ENCODE assay signal across 9 cellular contexts in genomic region chr14:105061428-105062047, GRCh38. TPM values are rescaled to one million over a fixed set of nuclear protein-coding genes. Genes with fewer than 3 reads are reported as not detected.
A peak's percentile ranks its signal among the peaks of the same experiment; 100 is the strongest.
DNase-seq lines count a peak whose midpoint lies in the region; ATAC-seq and TF ChIP-seq lines count a peak whose summit lies in the region.
"Had no signal": no experiment of that assay in that cellular context is flagged by ENCODE, and none has a peak within 500 bp of the region (broad histone marks: within the 10 kb centered on the region; RNA-seq: fewer than 3 reads in every experiment).

No MANE protein-coding gene starts in this region.

- peak in 2 of 3 donors; percentile 33 to 57 for DNase-seq in CD4-positive, CD25-positive, alpha-beta regulatory T cell
- DNase-seq in activated effector memory CD4-positive, alpha-beta T cell treated with anti-CD3 and anti-CD28 coated beads, Interleukin-2, amount 50 U/mL, for 16 hours, result peak; percentile 87
- DNase-seq in vagina (ENCODE audit: extremely low spot score in 2 of 2) (peak in 1 of 2 donors; percentile 82), HFFc6 (no peak)

- no peak for ATAC-seq in CD4-positive, CD25-positive, alpha-beta regulatory T cell (ENCODE audit: low read depth in 2 of 2)
- ATAC-seq in HG03175 (IDR thresholded peaks at IDR 0.05; ENCODE audit: unreplicated experiment), result peak; percentile 29
- ATAC-seq in HG03280 (IDR thresholded peaks at IDR 0.05; ENCODE audit: unreplicated experiment), result no peak
- no peak for ATAC-seq in HG02840 (IDR thresholded peaks at IDR 0.05; ENCODE audit: low FRiP score, unreplicated experiment)

- no peaks in the 10 kb centered on the region for H3K9me3 Mint-ChIP-seq in CD4-positive, CD25-positive, alpha-beta regulatory T cell
- no peaks in the 10 kb centered on the region for H3K9me3 Mint-ChIP-seq in HFFc6

- H3K4me1 ChIP-seq in CD4-positive, CD25-positive, alpha-beta regulatory T cell (ENCODE audit: control insufficient read depth, insufficient read depth, low read length, poor library complexity, severe bottlenecking), result peaks cover 77% of the 10 kb centered on the region
- H3K4me1 ChIP-seq in mucosa of rectum (ENCODE audit: control insufficient read depth in 2 of 2, insufficient read depth in 2 of 2, low read length in 2 of 2) (peaks cover 18 to 23% of the 10 kb centered on the region in 2 donors), vagina (peaks cover 16% of the 10 kb centered on the region)

- H3K36me3 ChIP-seq in CD4-positive, CD25-positive, alpha-beta regulatory T cell (ENCODE audit: control insufficient read depth, insufficient read depth, low read length), result peaks cover 2% of the 10 kb centered on the region
- H3K36me3 ChIP-seq in mucosa of rectum (ENCODE audit: control insufficient read depth in 2 of 2, insufficient read depth in 2 of 2, low read length in 2 of 2) (no peaks in the 10 kb centered on the region), vagina (no peaks in the 10 kb centered on the region)

- H3K27ac ChIP-seq in CD4-positive, CD25-positive, alpha-beta regulatory T cell (ENCODE audit: insufficient read depth, low read length, poor library complexity, severe bottlenecking), result peak overlapping the region; percentile 98
- H3K27ac ChIP-seq in mucosa of rectum (ENCODE audit: low read depth in 2 of 2, low read length in 2 of 2), result peak overlapping the region; percentile 61 to 77
- peak overlapping the region; percentile 43 for H3K27ac ChIP-seq in vagina
- H3K27ac ChIP-seq: C4-2B had no signal

- peaks cover 13 to 79% (median 43%) of the 10 kb centered on the region in 4 donors for H3K4me1 Mint-ChIP-seq in CD4-positive, CD25-positive, alpha-beta regulatory T cell
- no peaks in the 10 kb centered on the region for H3K4me1 Mint-ChIP-seq in HFFc6 (ENCODE audit: low read depth)

- TF ChIP-seq POLR2A in vagina (IDR thresholded peaks at IDR 0.05), result no peak

- no peaks in the 10 kb centered on the region for H3K27me3 ChIP-seq in CD4-positive, CD25-positive, alpha-beta regulatory T cell (ENCODE audit: control insufficient read depth, insufficient read depth, low read length)
- H3K27me3 ChIP-seq in mucosa of rectum (ENCODE audit: control insufficient read depth in 2 of 2, insufficient read depth in 2 of 2, low read length in 2 of 2) (no peaks in the 10 kb centered on the region), vagina (no peaks in the 10 kb centered on the region)

- peak overlapping the region; percentile 96 to 99 (median 98) for H3K27ac Mint-ChIP-seq in CD4-positive, CD25-positive, alpha-beta regulatory T cell
- H3K27ac Mint-ChIP-seq in HFFc6, result no peak overlapping the region

- peak overlapping the region; percentile 72 for H3K4me3 ChIP-seq in CD4-positive, CD25-positive, alpha-beta regulatory T cell (ENCODE audit: low read depth, low read length)
- H3K4me3 ChIP-seq in mucosa of rectum (ENCODE audit: low read length in 2 of 2) (peak overlapping the region; percentile 17 to 44), vagina (peak overlapping the region in 1 of 2 donors; percentile 19)

- peaks cover 6% of the 10 kb centered on the region for H3K36me3 Mint-ChIP-seq in CD4-positive, CD25-positive, alpha-beta regulatory T cell
- no peaks in the 10 kb centered on the region for H3K36me3 Mint-ChIP-seq in HFFc6 (ENCODE audit: low read depth)

- no peaks in the 10 kb centered on the region for H3K9me3 ChIP-seq in CD4-positive, CD25-positive, alpha-beta regulatory T cell (ENCODE audit: control insufficient read depth in 2 of 2, low read length in 2 of 2)
- no peaks in the 10 kb centered on the region for H3K9me3 ChIP-seq in mucosa of rectum (ENCODE audit: control insufficient read depth in 2 of 2, low read length in 2 of 2)
- H3K9me3 ChIP-seq in vagina, result no peaks in the 10 kb centered on the region

- peak overlapping the region; percentile 93 to 100 (median 97) for H3K4me3 Mint-ChIP-seq in CD4-positive, CD25-positive, alpha-beta regulatory T cell
- H3K4me3 Mint-ChIP-seq in HFFc6, result no peak overlapping the region

- peaks cover 4% of the 10 kb centered on the region for H3K27me3 Mint-ChIP-seq in CD4-positive, CD25-positive, alpha-beta regulatory T cell
- H3K27me3 Mint-ChIP-seq in HFFc6 (ENCODE audit: insufficient read depth), result peaks cover 4% of the 10 kb centered on the region

- TF ChIP-seq CTCF in vagina (IDR thresholded peaks at IDR 0.05) (no peak), HFFc6 (IDR thresholded peaks at IDR 0.05) (no peak)

- intact Hi-C loops in vagina (cut with DNase I), result no loop called here

- H3K9ac ChIP-seq in mucosa of rectum (ENCODE audit: low read depth in 1 of 2, low read length in 2 of 2), result peak overlapping the region; percentile 38 to 47

RNA-seq across cellular contexts. Expression of gene GPR132, which starts 3.7 kb away (rescaled TPM):
- 94.5 TPM for total RNA-seq in CD4-positive, CD25-positive, alpha-beta regulatory T cell
- 10 to 100 TPM in 3 of 4 donors, 1 to 10 TPM in 1; 8.8 to 17.5 (median 14.6) TPM for polyA plus RNA-seq in CD4-positive, CD25-positive, alpha-beta regulatory T cell
- 9.1 TPM for total RNA-seq in vagina
- under 1 TPM in 2 of 6 experiments, not detected in 4; 0.05 to 0.14 TPM for total RNA-seq in HFFc6 (2021; fragmentation: NEBNext Ultra II Directional; extraction: Animal tissue kit (Norgen Biotek cat#: 25700))

RNA-seq across cellular contexts. Expression of gene CDCA4, which starts 40.7 kb away (rescaled TPM):
- total RNA-seq in CD4-positive, CD25-positive, alpha-beta regulatory T cell, result 16.5 TPM
- 10 to 100 TPM; 12.8 to 16.7 (median 14.9) TPM for polyA plus RNA-seq in CD4-positive, CD25-positive, alpha-beta regulatory T cell
- 15.2 TPM for total RNA-seq in vagina
- 10 to 100 TPM; 11.6 to 20.3 (median 18.4) TPM for total RNA-seq in HFFc6 (2021; fragmentation: NEBNext Ultra II Directional; extraction: Animal tissue kit (Norgen Biotek cat#: 25700))

Comparison
In these comparisons a context has a peak if more than half of its experiments do, and no peak if none do; other contexts are left out.
1. H3K27ac ChIP-seq: peak in every context shown above with its lines; median percentile 98 in CD4-positive, CD25-positive, alpha-beta regulatory T cell; 69 in mucosa of rectum; 43 in vagina.